1 cellular context compared by ENCODE assay signal in the genomic region with DNA sequence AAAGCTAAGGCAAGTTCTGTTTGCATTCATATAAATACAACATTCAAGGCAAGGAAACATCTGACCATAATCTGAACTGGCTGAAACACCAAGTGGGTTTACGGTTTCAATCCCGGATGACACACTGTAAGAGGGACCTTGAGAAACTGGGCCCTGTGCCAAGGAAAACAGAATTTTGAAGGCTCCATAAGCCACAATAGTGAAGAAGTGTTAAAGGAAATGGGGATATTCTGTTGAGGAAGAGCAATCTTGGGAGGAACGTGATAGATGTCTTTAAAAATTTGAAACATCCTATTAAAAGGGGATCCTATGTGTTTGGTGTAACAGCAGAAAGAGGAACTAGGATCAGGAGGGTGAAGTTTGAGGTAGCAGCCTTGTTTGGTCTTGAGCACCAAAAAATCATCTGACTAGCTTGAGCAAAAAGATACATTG.
TF ChIP-seq lines count a peak whose summit lies in the region.

No MANE protein-coding gene starts in this region.

TF ChIP-seq in HCT116, 20 proteins besides CTCF, POLR2A, EP300 and RAD21:
- TF ChIP-seq ZFX (IDR thresholded peaks at IDR 0.05), result no peak
- no peak for TF ChIP-seq EGR1 (IDR thresholded peaks at IDR 0.05; ENCODE audit: low read depth)
- TF ChIP-seq EZH2 (IDR thresholded peaks at IDR 0.05), result no peak
- no peak; the same call in 1 of the 2 replicates for TF ChIP-seq FOSL1 (IDR thresholded peaks at IDR 0.05; ENCODE audit: low read depth)
- peak; percentile 35 for TF ChIP-seq YY1 (IDR thresholded peaks at IDR 0.05; ENCODE audit: extremely low read depth, insufficient replicate concordance, low read depth, low read length)
- peak; percentile 47; the same call in 1 of the 2 replicates for TF ChIP-seq CBX3 (IDR thresholded peaks at IDR 0.05; ENCODE audit: low read depth)
- TF ChIP-seq CEBPB (IDR thresholded peaks at IDR 0.05; ENCODE audit: low read depth), result peak; percentile 53; the same call in 1 of the 2 replicates
- peak; percentile 51; the same call in 1 of the 2 replicates for TF ChIP-seq POLR2AphosphoS5 (IDR thresholded peaks at IDR 0.05; ENCODE audit: low read depth, low read length)
- TF ChIP-seq SP1 (IDR thresholded peaks at IDR 0.05; ENCODE audit: low read depth), result 0 out of 2 replicates have a peak, but pooled peaks have one; percentile 35
- no peak for TF ChIP-seq ZNF274 (IDR thresholded peaks at IDR 0.05; ENCODE audit: low read depth, low read length)
